In the genomic region with DNA sequence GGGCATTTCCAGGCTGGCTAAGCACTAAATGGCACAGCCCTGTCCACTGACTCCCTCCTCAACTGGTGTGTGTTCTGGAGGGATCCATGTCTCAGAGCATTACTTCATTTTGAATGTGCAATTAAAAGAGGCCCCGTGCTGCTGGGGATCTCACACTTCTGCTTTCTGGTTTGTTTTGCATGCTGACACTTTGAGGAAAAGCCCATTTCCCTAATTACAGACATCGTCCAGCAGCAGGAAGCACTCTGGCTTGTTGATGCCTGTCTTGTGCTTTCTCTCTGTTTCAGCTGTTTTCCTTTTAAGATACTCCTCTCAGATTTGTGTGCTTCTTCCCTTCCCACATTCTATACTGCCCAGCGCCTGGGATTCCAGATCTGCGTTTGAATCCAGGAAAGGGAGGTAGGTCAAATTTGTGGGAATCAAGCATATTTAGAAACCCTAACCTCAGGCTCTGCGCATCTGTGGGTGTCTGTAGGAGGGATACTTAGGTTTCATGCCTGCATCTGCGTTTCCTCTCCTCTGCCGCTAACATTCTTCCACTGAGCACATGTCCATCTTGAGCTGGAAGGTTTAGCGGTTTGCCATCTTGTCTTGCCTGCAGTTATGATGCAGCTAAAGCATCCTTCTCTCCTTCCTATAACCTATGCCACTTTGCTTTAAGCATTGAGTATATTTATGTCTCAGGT, we compare ENCODE assay signal across 8 cellular contexts. TPM values are rescaled to one million over a fixed set of nuclear protein-coding genes. Genes with fewer than 3 reads are reported as not detected.
DNase-seq lines count a peak whose midpoint lies in the region; ATAC-seq and TF ChIP-seq lines count a peak whose summit lies in the region.

No MANE protein-coding gene starts in this region.

- H3K9me3 ChIP-seq in lung (ENCODE audit: control insufficient read depth in 2 of 2, insufficient read depth in 1 of 2, low read length in 1 of 2) (peaks cover 0 to 4% of the 10 kb centered on the region in 2 donors), stomach (no peaks in the 10 kb centered on the region), WERI-Rb-1 (ENCODE audit: severe bottlenecking) (no peaks in the 10 kb centered on the region)

- peaks cover 4% of the 10 kb centered on the region for H3K9me3 Mint-ChIP-seq in Calu3 (ENCODE audit: low read depth, unreplicated experiment)

- no peaks in the 10 kb centered on the region for H3K36me3 ChIP-seq in lung (ENCODE audit: control insufficient read depth in 2 of 2, insufficient read depth in 2 of 2, low read length in 2 of 2)
- no peaks in the 10 kb centered on the region for H3K36me3 ChIP-seq in brain microvascular endothelial cell (replicated peaks)
- H3K36me3 ChIP-seq in stomach, result no peaks in the 10 kb centered on the region
- H3K36me3 ChIP-seq in WERI-Rb-1, result peaks cover 58% of the 10 kb centered on the region

- CTCF ChIA-PET in Calu3 (lab: Charles Lee), result interaction anchor here (0.7 kb wide), 1 partner anchor 1145 kb away, joined by 3 read pairs; no protein-coding TSS in a partner anchor

- 39 to 48% methylated on average over 8 of the region's 8 CpGs for WGBS in lung, 2 donors
- WGBS in stomach, 5 donors, result 62 to 80% (median 76%) methylated on average over 8 of the region's 8 CpGs

- TF ChIP-seq POLR2A in stomach (IDR thresholded peaks at IDR 0.05), result no peak

- TF ChIP-seq EP300 in stomach (IDR thresholded peaks at IDR 0.05), result no peak

- in situ Hi-C loops in brain microvascular endothelial cell (cut with HindIII; ENCODE audit: low pct_ligation_motif_present, low sequenced_read_pairs), result no loop called here

- TF ChIP-seq CTCF in lung (IDR thresholded peaks at IDR 0.05; ENCODE audit: control extremely low read depth, extremely low read depth), result no peak
- no peak for TF ChIP-seq CTCF in brain microvascular endothelial cell (IDR thresholded peaks at IDR 0.05; ENCODE audit: low read depth, low read length, missing control alignments)
- TF ChIP-seq CTCF in stomach (IDR thresholded peaks at IDR 0.05), result no peak
- no peak for TF ChIP-seq CTCF in Calu3 (IDR thresholded peaks at IDR 0.05; ENCODE audit: unreplicated experiment)
- TF ChIP-seq CTCF in WERI-Rb-1 (IDR thresholded peaks at IDR 0.05; ENCODE audit: low read depth, low read length), result no peak

- H3K4me3 ChIP-seq in lung (no peak overlapping the region), brain microvascular endothelial cell (ENCODE audit: low read depth, low read length) (no peak overlapping the region), stomach (no peak overlapping the region), WERI-Rb-1 (ENCODE audit: low read depth, low read length) (no peak overlapping the region)

- BruUV-seq in Calu3 (replicated peaks; lab: Mats Ljungman, UMichigan), result no TSS peak

- ATAC-seq in GM18907 (IDR thresholded peaks at IDR 0.05; ENCODE audit: unreplicated experiment) (peak; percentile 51), HG02678 (IDR thresholded peaks at IDR 0.05; ENCODE audit: unreplicated experiment) (peak; percentile 59), lung (ENCODE audit: insufficient read depth, low FRiP score) (peak; percentile 62)

- no peaks in the 10 kb centered on the region for H3K27me3 Mint-ChIP-seq in Calu3 (ENCODE audit: unreplicated experiment)

- H3K4me1 ChIP-seq in lung (ENCODE audit: control insufficient read depth in 2 of 2, insufficient read depth in 2 of 2, low read length in 2 of 2) (no peaks in the 10 kb centered on the region), stomach (peaks cover 0 to 7% (median 0%) of the 10 kb centered on the region in 4 donors)

- peaks cover 5% of the 10 kb centered on the region for H3K36me3 Mint-ChIP-seq in Calu3 (ENCODE audit: insufficient read depth, unreplicated experiment)

- no peak overlapping the region for H3K27ac Mint-ChIP-seq in Calu3 (ENCODE audit: unreplicated experiment)

- intact Hi-C loops in stomach (cut with DNase I; ENCODE audit: low total_unique reads), result no loop called here
- intact Hi-C loops in Calu3 (cut with micrococcal nuclease; ENCODE audit: unreplicated experiment), result no loop called here

- no peak overlapping the region for H3K4me3 Mint-ChIP-seq in Calu3 (ENCODE audit: low read depth, unreplicated experiment)

- DNase-seq in NAMALWA (ENCODE audit: low spot score) (peak; percentile 89), lung (ENCODE audit: low spot score) (peak; percentile 32), brain microvascular endothelial cell (no peak), stomach (no peak), Calu3 (no peak), WERI-Rb-1 (no peak)

- no peaks in the 10 kb centered on the region for H3K4me1 Mint-ChIP-seq in Calu3 (ENCODE audit: low read depth, unreplicated experiment)

- H3K27ac ChIP-seq in lung (ENCODE audit: low read depth in 1 of 2, low read length in 1 of 2) (no peak overlapping the region), brain microvascular endothelial cell (no peak overlapping the region), stomach (peak overlapping the region in 1 of 5 donors; percentile 15), WERI-Rb-1 (no peak overlapping the region)

- no peaks in the 10 kb centered on the region for H3K27me3 ChIP-seq in lung (ENCODE audit: control insufficient read depth, insufficient read depth)
- no peaks in the 10 kb centered on the region for H3K27me3 ChIP-seq in brain microvascular endothelial cell (replicated peaks)
- no peaks in the 10 kb centered on the region for H3K27me3 ChIP-seq in stomach
- H3K27me3 ChIP-seq in WERI-Rb-1 (ENCODE audit: insufficient read depth, low read depth, severe bottlenecking), result no peaks in the 10 kb centered on the region

RNA-seq across cellular contexts. Expression of a gene that starts 25.7 kb away (rescaled TPM):
- total RNA-seq in lung (10 to 100 TPM; 22.3 to 71.6 TPM), stomach (10 to 100 TPM in 4 of 5 donors, 1 to 10 TPM in 1; 2.2 to 34.4 (median 24.2) TPM), Calu3 (2022) (14.8 and 16.3 TPM in 2 replicates)
- polyA plus RNA-seq in lung (10 to 100 TPM; 13.7 to 47.8 TPM), stomach (10 to 100 TPM in 2 of 3 donors, 1 to 10 TPM in 1; 7.2 to 16.8 (median 14.0) TPM)

Comparison
In these comparisons a context has a peak if more than half of its experiments do, and no peak if none do; other contexts are left out.
1. DNase-seq: peak in NAMALWA (single experiment) and lung (single experiment); none in brain microvascular endothelial cell (single experiment), stomach (single experiment), Calu3 (single experiment) and WERI-Rb-1 (single experiment).
2. Peak in every context shown above with its lines, with median percentiles within 50 percentile points of each other: ATAC-seq.